9 cellular contexts compared by ENCODE assay signal in the genomic region with DNA sequence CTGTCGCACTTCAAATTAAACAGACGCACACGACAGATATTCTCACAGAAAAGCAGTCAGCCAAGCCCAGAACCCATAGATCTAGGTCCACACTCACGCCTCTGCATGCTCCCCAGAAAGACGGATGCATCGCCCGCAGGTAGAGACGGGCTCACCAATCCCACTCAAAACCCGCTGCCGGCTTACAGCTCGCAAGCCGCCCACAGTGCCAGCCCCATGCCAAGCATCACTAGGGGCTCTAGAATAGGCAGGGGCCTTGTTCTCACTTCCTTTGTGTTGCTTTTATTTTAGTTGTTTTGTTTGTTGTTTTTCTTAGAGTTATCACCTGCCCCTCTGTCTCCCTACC. TPM values are rescaled to one million over a fixed set of nuclear protein-coding genes. Genes with fewer than 3 reads are reported as not detected.
DNase-seq lines count a peak whose midpoint lies in the region; ATAC-seq, FAIRE-seq and TF ChIP-seq lines count a peak whose summit lies in the region.
"Had no signal": no experiment of that assay in that cellular context is flagged by ENCODE, and none has a peak within 500 bp of the region (broad histone marks: within the 10 kb centered on the region; RNA-seq: fewer than 3 reads in every experiment).

No MANE protein-coding gene starts in this region.

- H3K4me2 ChIP-seq in astrocyte (ENCODE audit: low read length): peak overlapping the region; percentile 96
- no peak overlapping the region for H3K4me2 ChIP-seq in keratinocyte (ENCODE audit: control insufficient read depth, extremely low read depth, insufficient read depth, low read depth, low read length)

- no peak for TF ChIP-seq CTCF in astrocyte (IDR thresholded peaks at IDR 0.05; ENCODE audit: insufficient read depth, low read depth, low read length)
- TF ChIP-seq CTCF in keratinocyte (optimal IDR thresholded peaks at IDR 0.05 in 1 of 3, IDR thresholded peaks at IDR 0.05 in 1 of 3, conservative IDR thresholded peaks at IDR 0.05 in 1 of 3; ENCODE audit: extremely low read depth in 1 of 3, insufficient read depth in 2 of 3, low read length in 3 of 3): no peak

- peak overlapping the region; percentile 93 for H3K4me3 Mint-ChIP-seq in astrocyte (ENCODE audit: unreplicated experiment)

- peak overlapping the region; percentile 91 for H2AFZ ChIP-seq in astrocyte (ENCODE audit: low read depth, low read length)
- H2AFZ ChIP-seq in keratinocyte (ENCODE audit: control insufficient read depth, low read length): no peak overlapping the region

- H3K36me3 ChIP-seq in astrocyte (ENCODE audit: insufficient read depth, low read length) (no peaks in the 10 kb centered on the region), keratinocyte (ENCODE audit: control insufficient read depth in 2 of 2, extremely low read depth in 1 of 2, insufficient read depth in 2 of 2, low read length in 2 of 2) (no peaks in the 10 kb centered on the region), subcutaneous abdominal adipose tissue (ENCODE audit: control insufficient read depth in 5 of 5, insufficient read depth in 5 of 5, low read length in 5 of 5) (no peaks in the 10 kb centered on the region)

- H3K36me3 Mint-ChIP-seq in astrocyte (ENCODE audit: low read depth, unreplicated experiment): no peaks in the 10 kb centered on the region

- H3K9ac ChIP-seq in astrocyte (ENCODE audit: low read length): peak overlapping the region; percentile 84
- no peak overlapping the region for H3K9ac ChIP-seq in keratinocyte (ENCODE audit: control insufficient read depth, extremely low read depth, insufficient read depth, low read length)
- no peak overlapping the region for H3K9ac ChIP-seq in subcutaneous abdominal adipose tissue (ENCODE audit: low read length in 5 of 5)

- H3K79me2 ChIP-seq in astrocyte (ENCODE audit: insufficient read depth, low read length) (peaks cover 42% of the 10 kb centered on the region), keratinocyte (ENCODE audit: control insufficient read depth, insufficient read depth, low read length) (no peaks in the 10 kb centered on the region)

- H3K27ac Mint-ChIP-seq in astrocyte (ENCODE audit: unreplicated experiment): no peak overlapping the region

- H4K20me1 ChIP-seq in astrocyte (ENCODE audit: insufficient read depth, low read length) (peaks cover 13% of the 10 kb centered on the region), keratinocyte (ENCODE audit: control insufficient read depth, extremely low read depth, insufficient read depth, low read length) (no peaks in the 10 kb centered on the region)

- H3K9me3 Mint-ChIP-seq in astrocyte (ENCODE audit: unreplicated experiment): no peaks in the 10 kb centered on the region

- FAIRE-seq in astrocyte (lab: Jason Lieb, UNC) (no peak), keratinocyte (lab: Jason Lieb, UNC) (no peak)

- H3K27me3 ChIP-seq in astrocyte (ENCODE audit: insufficient read depth, low read length) (no peaks in the 10 kb centered on the region), keratinocyte (ENCODE audit: control insufficient read depth, extremely low read depth, insufficient read depth, low read length) (peaks cover 12% of the 10 kb centered on the region), subcutaneous abdominal adipose tissue (ENCODE audit: control insufficient read depth in 5 of 5, insufficient read depth in 4 of 5, low read length in 5 of 5) (no peaks in the 10 kb centered on the region)

- no peaks in the 10 kb centered on the region for H3K9me1 ChIP-seq in keratinocyte (ENCODE audit: control insufficient read depth, extremely low read depth, insufficient read depth, low read length)

- H3K27me3 Mint-ChIP-seq in astrocyte (ENCODE audit: low read depth, unreplicated experiment): no peaks in the 10 kb centered on the region

- DNase-seq in DMS153 treated with DMSO at 0.1 percent for 48 hours (lab: John Stamatoyannopoulos, UW; ENCODE audit: unreplicated experiment) (peak; percentile 38), DMS153 (lab: John Stamatoyannopoulos, UW) (no peak), astrocyte (ENCODE audit: low read depth) (no peak), keratinocyte (ENCODE audit: low read depth, low spot score) (no peak), AML-193 (lab: John Stamatoyannopoulos, UW) (no peak), SW 1271 (lab: John Stamatoyannopoulos, UW) (no peak)

- no peak overlapping the region for H3K27ac ChIP-seq in astrocyte (ENCODE audit: low read depth, low read length)
- H3K27ac ChIP-seq in keratinocyte (ENCODE audit: control insufficient read depth, insufficient read depth, low read length): no peak overlapping the region
- H3K27ac ChIP-seq in subcutaneous abdominal adipose tissue (ENCODE audit: low read depth, low read length): no peak overlapping the region
- H3K27ac ChIP-seq: 22Rv1 had no signal

- no peaks in the 10 kb centered on the region for H3K4me1 Mint-ChIP-seq in astrocyte (ENCODE audit: low read depth, unreplicated experiment)

- H3K4me3 ChIP-seq in astrocyte (ENCODE audit: insufficient read depth, low read depth, low read length) (peak overlapping the region; percentile 96), keratinocyte (ENCODE audit: control insufficient read depth in 2 of 3, extremely low read depth in 1 of 3, insufficient read depth in 2 of 3, low read depth in 1 of 3, low read length in 3 of 3) (peak overlapping the region; percentile 63 to 83 (median 79)), subcutaneous abdominal adipose tissue (ENCODE audit: low read depth in 1 of 5, low read length in 5 of 5) (peak overlapping the region in 4 of 5 donors; percentile 78 to 94 (median 86))

- ATAC-seq in HG03565 (IDR thresholded peaks at IDR 0.05; ENCODE audit: unreplicated experiment): no peak

- dilution Hi-C loops in keratinocyte (cut with MboI; ENCODE audit: extremely low pct_ligation_motif_present, low sequenced_read_pairs): no loop called here

- H3K4me1 ChIP-seq in astrocyte (ENCODE audit: insufficient read depth, low read length) (peaks cover 9% of the 10 kb centered on the region), keratinocyte (ENCODE audit: control insufficient read depth, extremely low read depth, insufficient read depth, low read length) (peaks cover 10% of the 10 kb centered on the region), subcutaneous abdominal adipose tissue (ENCODE audit: control insufficient read depth in 5 of 5, insufficient read depth in 5 of 5, low read length in 5 of 5) (peaks cover 0 to 18% (median 15%) of the 10 kb centered on the region in 5 donors)

- H3K9me3 ChIP-seq in astrocyte (ENCODE audit: insufficient read depth, low read depth, low read length) (no peaks in the 10 kb centered on the region), keratinocyte (ENCODE audit: control insufficient read depth, low read depth, low read length) (no peaks in the 10 kb centered on the region), subcutaneous abdominal adipose tissue (ENCODE audit: control insufficient read depth in 5 of 5, low read length in 5 of 5) (no peaks in the 10 kb centered on the region)

RNA-seq across cellular contexts. Expression of gene BMERB1, which starts 0.3 kb away (rescaled TPM):
- 15.5 and 20.1 TPM in 2 replicates for total RNA-seq in astrocyte
- 7.8 to 12.0 TPM (median 8.4 TPM) in 3 replicates for polyA plus RNA-seq in keratinocyte
- polyA plus RNA-seq in keratinocyte (2011; ENCODE audit: low read depth): 7.6 TPM
- polyA plus RNA-seq in keratinocyte (2011; cell fraction: cytosol; rRNA removed): 8.9 and 15.6 TPM in 2 replicates
- 10.1 and 14.2 TPM in 2 replicates for polyA plus RNA-seq in keratinocyte (2011; cell fraction: nucleus; rRNA removed)
- 6.1 and 7.9 TPM in 2 replicates for polyA plus RNA-seq in keratinocyte (2012; ENCODE audit: low replicate concordance)
- 8.4 to 12.3 TPM (median 8.9 TPM) in 3 replicates for polyA minus RNA-seq in keratinocyte
- polyA minus RNA-seq in keratinocyte (2011; cell fraction: cytosol; rRNA and poly(A)+ RNA removed): 8.2 TPM
- polyA minus RNA-seq in keratinocyte (2011; cell fraction: nucleus; rRNA and poly(A)+ RNA removed): 2.7 and 7.7 TPM in 2 replicates

RNA-seq across cellular contexts. Expression of gene MPV17L, which starts 38.5 kb away (rescaled TPM):
- 0.65 and 0.73 TPM in 2 replicates for total RNA-seq in astrocyte
- polyA plus RNA-seq in keratinocyte: 0.39 to 0.48 TPM (median 0.40 TPM) in 3 replicates
- polyA plus RNA-seq in keratinocyte (2011; ENCODE audit: low read depth): not detected
- polyA plus RNA-seq in keratinocyte (2011; cell fraction: cytosol; rRNA removed): 0.26 and 0.58 TPM in 2 replicates
- polyA plus RNA-seq in keratinocyte (2011; cell fraction: nucleus; rRNA removed): 0.28 and 0.35 TPM in 2 replicates
- polyA plus RNA-seq in keratinocyte (2012; ENCODE audit: low replicate concordance): 0.16 and 0.29 TPM in 2 replicates
- 0.20 to 0.67 TPM (median 0.59 TPM) in 3 replicates for polyA minus RNA-seq in keratinocyte
- not detected for polyA minus RNA-seq in keratinocyte (2011; cell fraction: cytosol; rRNA and poly(A)+ RNA removed)
- 0.11 and 0.31 TPM in 2 replicates for polyA minus RNA-seq in keratinocyte (2011; cell fraction: nucleus; rRNA and poly(A)+ RNA removed)

RNA-seq across cellular contexts. Expression of gene NPIPA5, which starts 56.0 kb away (rescaled TPM):
- total RNA-seq in astrocyte: 0.82 and 1.1 TPM in 2 replicates
- 7.7 to 10.3 TPM (median 9.4 TPM) in 3 replicates for polyA plus RNA-seq in keratinocyte
- 0.74 TPM for polyA plus RNA-seq in keratinocyte (2011; ENCODE audit: low read depth)
- 4.5 and 7.9 TPM in 2 replicates for polyA plus RNA-seq in keratinocyte (2011; cell fraction: cytosol; rRNA removed)
- 50.8 and 52.3 TPM in 2 replicates for polyA plus RNA-seq in keratinocyte (2011; cell fraction: nucleus; rRNA removed)
- 5.3 and 7.7 TPM in 2 replicates for polyA plus RNA-seq in keratinocyte (2012; ENCODE audit: low replicate concordance)
- polyA minus RNA-seq in keratinocyte: 2.1 to 2.9 TPM (median 2.2 TPM) in 3 replicates
- polyA minus RNA-seq in keratinocyte (2011; cell fraction: cytosol; rRNA and poly(A)+ RNA removed): not detected
- 2.4 and 4.1 TPM in 2 replicates for polyA minus RNA-seq in keratinocyte (2011; cell fraction: nucleus; rRNA and poly(A)+ RNA removed)
